In genomic region chr9:97996676-97997075, GRCh38 we compare ENCODE assay signal across 6 cellular contexts. TPM values are rescaled to one million over a fixed set of nuclear protein-coding genes. Genes with fewer than 3 reads are reported as not detected.
"Had no signal": no experiment of that assay in that cellular context is flagged by ENCODE, and none has a peak within 500 bp of the region (broad histone marks: within the 10 kb centered on the region; RNA-seq: fewer than 3 reads in every experiment).

No MANE protein-coding gene starts in this region.

RNA-seq across cellular contexts. Expression of gene HEMGN, which starts 58.7 kb away (rescaled TPM):
- total RNA-seq: M059J, PC-3, Peyer's patch, Right ventricle myocardium superior, SJSA1 had no signal
- polyA plus RNA-seq: SK-N-SH had no signal
